Comparison of ENCODE assay signal across 8 cellular contexts in the genomic region with DNA sequence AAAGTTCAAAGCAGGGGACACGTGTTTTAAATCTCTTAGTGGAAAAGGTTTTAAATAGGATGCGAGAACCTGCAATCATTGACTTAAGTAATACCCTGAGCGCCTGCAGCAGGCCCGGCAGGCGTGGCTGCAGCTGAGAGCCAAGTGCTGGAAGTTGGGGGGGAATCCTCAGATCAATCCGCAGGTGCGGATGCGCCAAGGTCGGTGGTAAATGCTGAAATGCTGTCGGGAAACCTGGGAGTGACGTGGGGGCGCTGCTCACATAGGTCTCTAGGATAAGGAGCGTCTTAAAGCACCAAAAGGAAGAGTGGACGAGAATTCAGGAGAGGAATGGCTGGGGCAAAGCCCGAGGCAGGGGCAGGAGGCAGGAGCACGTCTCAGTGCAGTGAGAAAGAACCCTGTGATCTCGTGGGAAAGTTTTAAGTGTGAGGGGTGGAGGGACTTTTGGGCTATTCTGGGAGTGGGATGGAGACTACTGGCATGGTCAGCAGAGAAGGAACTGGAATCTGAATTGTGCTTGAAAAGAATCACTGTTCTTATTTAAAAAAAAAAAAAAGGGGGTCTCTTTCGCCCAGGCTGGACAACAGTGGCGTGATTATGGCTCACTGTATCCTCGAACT. TPM values are rescaled to one million over a fixed set of nuclear protein-coding genes. Genes with fewer than 3 reads are reported as not detected.
DNase-seq lines count a peak whose midpoint lies in the region; ATAC-seq, FAIRE-seq and TF ChIP-seq lines count a peak whose summit lies in the region.

No MANE protein-coding gene starts in this region.

- H3K4me1 ChIP-seq in HUES6 (ENCODE audit: control insufficient read depth, insufficient read depth, low read length) = peaks cover 16% of the 10 kb centered on the region

- H3K36me3 ChIP-seq in HUES6 (ENCODE audit: control insufficient read depth, insufficient read depth, low read length) = peaks cover 5% of the 10 kb centered on the region; the same call in 1 of the 2 replicates
- H3K36me3 ChIP-seq in bronchial epithelial cell (ENCODE audit: control insufficient read depth, insufficient read depth, low read length) = no peaks in the 10 kb centered on the region

- H3K27ac ChIP-seq in HUES6 (ENCODE audit: low read depth, low read length) = peak overlapping the region; percentile 73

- peak; percentile 18 for TF ChIP-seq CTCF in bronchial epithelial cell (IDR thresholded peaks at IDR 0.05; ENCODE audit: insufficient read depth, low read length, severe bottlenecking)
- TF ChIP-seq CTCF in GM13976 (IDR thresholded peaks at IDR 0.05; ENCODE audit: borderline replicate concordance, control extremely low read depth, extremely low read depth, insufficient read depth, missing control alignments) = no peak

- peak; percentile 79 for DNase-seq in DMS79 treated with DMSO at 0.1 percent for 48 hours (lab: John Stamatoyannopoulos, UW)
- peak; percentile 44 for DNase-seq in RPMI8226
- DNase-seq in bronchial epithelial cell (ENCODE audit: low read depth) = no peak
- DNase-seq in left lobe of liver (ENCODE audit: low spot score) = peak; percentile 51
- peak; percentile 53 for DNase-seq in stimulated activated CD4-positive, alpha-beta T cell treated with anti-CD3 and anti-CD28 coated beads, Interleukin-4, amount 100 ng/mL, for 1 hour
- DNase-seq in GM13976 (ENCODE audit: low spot score) = no peak

- peak overlapping the region; percentile 84 for H3K9ac ChIP-seq in HUES6 (ENCODE audit: low read length)

- in situ Hi-C loops in GM13976 (cut with MboI; ENCODE audit: low sequenced_read_pairs, unreplicated experiment) = no loop called here

- H3K4me3 ChIP-seq in HUES6 (ENCODE audit: low read depth, low read length) (peak overlapping the region; percentile 65), bronchial epithelial cell (ENCODE audit: low read depth, low read length) (peak overlapping the region; percentile 48)

- FAIRE-seq in bronchial epithelial cell (lab: Jason Lieb, UNC) = no peak

- H3K27me3 ChIP-seq in HUES6 (ENCODE audit: control insufficient read depth, insufficient read depth, low read length) (no peaks in the 10 kb centered on the region), bronchial epithelial cell (ENCODE audit: control insufficient read depth, insufficient read depth, low read length) (no peaks in the 10 kb centered on the region)

- ATAC-seq in left lobe of liver (no peak), GM18868 (IDR thresholded peaks at IDR 0.05; ENCODE audit: unreplicated experiment) (no peak)

- H3K9me3 ChIP-seq in HUES6 (ENCODE audit: control insufficient read depth, insufficient read depth, low read depth, low read length) = no peaks in the 10 kb centered on the region

RNA-seq across cellular contexts. Expression of a gene that starts 0.9 kb away (rescaled TPM):
- total RNA-seq in bronchial epithelial cell = 35.5 and 50.8 TPM in 2 replicates
- 1.4 TPM for total RNA-seq in left lobe of liver

RNA-seq across cellular contexts. Expression of a gene that starts 36.2 kb away (rescaled TPM):
- total RNA-seq in bronchial epithelial cell = 8.4 and 14.1 TPM in 2 replicates
- total RNA-seq in left lobe of liver = 2.2 TPM

RNA-seq across cellular contexts. Expression of a gene that starts 43.5 kb away (rescaled TPM):
- total RNA-seq in bronchial epithelial cell (0.13 TPM in 1 of 2 replicates, not detected in the other), left lobe of liver (0.40 TPM)

RNA-seq across cellular contexts. Expression of a gene that starts 43.6 kb away (rescaled TPM):
- total RNA-seq in bronchial epithelial cell (367 and 620 TPM in 2 replicates), left lobe of liver (5.5 TPM)

Comparison
In these comparisons a context has a peak if more than half of its experiments do, and no peak if none do; other contexts are left out.
1. DNase-seq: peak in DMS79 treated with DMSO at 0.1 percent for 48 hours (single experiment), RPMI8226 (single experiment), left lobe of liver (single experiment) and stimulated activated CD4-positive, alpha-beta T cell treated with anti-CD3 and anti-CD28 coated beads, Interleukin-4, amount 100 ng/mL, for 1 hour (single experiment); none in bronchial epithelial cell (single experiment) and GM13976 (single experiment).
2. RNA of a gene that starts 0.9 kb away (total RNA-seq): 35.5 to 50.8 TPM in bronchial epithelial cell; 1.4 TPM in left lobe of liver (single experiment); every median in the first group is over 10 times any median in the second.